Comparison of ENCODE assay signal across 8 cellular contexts in the genomic region with DNA sequence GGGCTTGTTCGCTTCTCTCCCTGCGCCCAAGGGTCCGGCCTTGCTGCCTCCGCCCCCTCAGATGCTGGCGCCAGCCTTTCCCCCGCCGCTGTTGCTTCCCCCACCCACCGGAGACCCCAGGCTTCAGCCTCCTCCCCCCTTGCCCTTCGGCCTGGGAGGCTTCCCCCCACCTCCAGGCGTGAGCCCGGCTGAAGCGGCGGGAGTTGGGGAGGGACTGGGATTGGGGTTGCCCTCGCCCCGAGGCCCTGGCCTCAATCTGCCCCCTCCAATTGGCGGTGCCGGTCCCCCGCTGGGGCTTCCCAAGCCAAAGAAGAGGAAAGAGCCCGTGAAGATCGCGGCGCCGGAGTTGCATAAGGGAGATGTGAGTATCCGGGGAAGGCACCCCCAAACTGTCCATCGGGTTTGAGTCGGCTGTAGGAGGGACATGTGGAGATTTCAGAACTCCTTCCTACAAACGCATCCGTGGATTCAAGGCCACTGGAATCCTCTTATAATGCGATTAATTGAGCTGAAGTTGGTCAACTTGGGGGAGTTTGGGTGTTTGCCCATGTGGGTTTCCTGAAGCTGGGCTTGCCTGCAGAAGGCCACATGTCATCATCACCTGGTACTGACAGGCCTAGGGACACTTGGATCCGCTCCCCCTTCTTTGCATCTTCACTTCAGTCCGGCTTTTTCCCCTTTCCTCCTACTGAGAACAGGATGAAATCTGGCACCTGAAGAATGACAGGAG. TPM values are rescaled to one million over a fixed set of nuclear protein-coding genes. Genes with fewer than 3 reads are reported as not detected.
DNase-seq lines count a peak whose midpoint lies in the region; ATAC-seq and TF ChIP-seq lines count a peak whose summit lies in the region.

No MANE protein-coding gene starts in this region.

- H3K27ac ChIP-seq in mesodermal cell (ENCODE audit: low read depth, low read length, severe bottlenecking) (peak overlapping the region; percentile 67), transverse colon (peak overlapping the region; percentile 89 to 98 (median 94))

- H3K27me3 ChIP-seq in transverse colon = no peaks in the 10 kb centered on the region

- ATAC-seq in GM21825 (IDR thresholded peaks at IDR 0.05; ENCODE audit: unreplicated experiment) = peak; percentile 6

- H3K4me3 ChIP-seq in mesodermal cell (ENCODE audit: extremely low read depth, insufficient read depth, low read length, poor library complexity, severe bottlenecking) = peak overlapping the region; percentile 88
- peak overlapping the region; percentile 70 to 96 (median 94) for H3K4me3 ChIP-seq in transverse colon

- intact Hi-C loops in transverse colon (cut with DNase I; ENCODE audit: low total_unique reads) = no loop called here

- H3K36me3 ChIP-seq in mesodermal cell (ENCODE audit: control insufficient read depth, insufficient read depth, low read length) (peaks cover 26% of the 10 kb centered on the region), transverse colon (peaks cover 0 to 6% (median 1%) of the 10 kb centered on the region in 4 donors)

- no peak for TF ChIP-seq EP300 in transverse colon (IDR thresholded peaks at IDR 0.05; ENCODE audit: low read depth)

- in situ Hi-C loops in transverse colon (cut with MboI; ENCODE audit: low pct_ligation_motif_present in 1 of 4, low pct_unique_long_range_greater_than_20kb in 1 of 4, low sequenced_read_pairs in 3 of 4) = no loop called here

- H3K9me3 ChIP-seq in mesodermal cell (ENCODE audit: control insufficient read depth, low read length) = no peaks in the 10 kb centered on the region
- no peaks in the 10 kb centered on the region for H3K9me3 ChIP-seq in transverse colon

- peak; percentile 49 for DNase-seq in COLO668 (lab: John Stamatoyannopoulos, UW; ENCODE audit: unreplicated experiment)
- peak; percentile 35 for DNase-seq in RPMI8226
- peak; percentile 72 for DNase-seq in ecto neural progenitor cell (ENCODE audit: low spot score)
- peak; percentile 26 for DNase-seq in transverse colon
- no peak for DNase-seq in A172 (ENCODE audit: low spot score)
- no peak for DNase-seq in hippocampal formation (lab: John Stamatoyannopoulos, UW)

- peaks cover 23% of the 10 kb centered on the region for H3K4me1 ChIP-seq in mesodermal cell (ENCODE audit: control insufficient read depth, insufficient read depth, low read length, poor library complexity, severe bottlenecking)
- peaks cover 12 to 58% (median 39%) of the 10 kb centered on the region in 4 donors for H3K4me1 ChIP-seq in transverse colon

- no peak for TF ChIP-seq POLR2A in transverse colon (IDR thresholded peaks at IDR 0.05)

- 0 to 1% methylated on average over 16 to 20 of the region's 31 CpGs for WGBS in mesodermal cell (ENCODE audit: insufficient coverage in 2 of 2), 2 experiments
- WGBS in transverse colon (ENCODE audit: low coverage in 1 of 2), 2 donors = 0% methylated on average over 18 of the region's 31 CpGs; no CpG with 5 or more reads in 1 of the 2 donors

- TF ChIP-seq CTCF in transverse colon (IDR thresholded peaks at IDR 0.05) = no peak

RNA-seq across cellular contexts. Expression of a gene that starts 0.7 kb away (rescaled TPM):
- polyA plus RNA-seq in mesodermal cell (2013, experiment 1 of 2) = 88.8 TPM
- 79.1 TPM for polyA plus RNA-seq in mesodermal cell (2013, experiment 2 of 2)
- 10 to 100 TPM; 15.1 to 69.9 (median 39.4) TPM for total RNA-seq in transverse colon
- 40.3 and 51.5 TPM in 2 replicates for total RNA-seq in A172 (2014; rRNA removed; shearing (Covaris generic))

RNA-seq across cellular contexts. Expression of a gene that starts 16.6 kb away (rescaled TPM):
- 265 TPM for polyA plus RNA-seq in mesodermal cell (2013, experiment 1 of 2)
- polyA plus RNA-seq in mesodermal cell (2013, experiment 2 of 2) = 248 TPM
- 100 to 1,000 TPM; 150 to 204 (median 179) TPM for total RNA-seq in transverse colon
- 430 and 446 TPM in 2 replicates for total RNA-seq in A172 (2014; rRNA removed; shearing (Covaris generic))

RNA-seq across cellular contexts. Expression of a gene that starts 27.2 kb away (rescaled TPM):
- 42.2 TPM for polyA plus RNA-seq in mesodermal cell (2013, experiment 1 of 2)
- polyA plus RNA-seq in mesodermal cell (2013, experiment 2 of 2) = 38.4 TPM
- 10 to 100 TPM in 3 of 4 donors, 1 to 10 TPM in 1; 6.8 to 44.9 (median 37.1) TPM for total RNA-seq in transverse colon
- 133 and 138 TPM in 2 replicates for total RNA-seq in A172 (2014; rRNA removed; shearing (Covaris generic))

RNA-seq across cellular contexts. Expression of a gene that starts 39.5 kb away (rescaled TPM):
- 31.7 TPM for polyA plus RNA-seq in mesodermal cell (2013, experiment 1 of 2)
- 24.1 TPM for polyA plus RNA-seq in mesodermal cell (2013, experiment 2 of 2)
- 10 to 100 TPM; 25.8 to 61.7 (median 33.1) TPM for total RNA-seq in transverse colon
- total RNA-seq in A172 (2014; rRNA removed; shearing (Covaris generic)) = 18.9 and 25.6 TPM in 2 replicates

RNA-seq across cellular contexts. Expression of a gene that starts 39.8 kb away (rescaled TPM):
- polyA plus RNA-seq in mesodermal cell (2013, experiment 1 of 2) = 31.7 TPM
- 24.9 TPM for polyA plus RNA-seq in mesodermal cell (2013, experiment 2 of 2)
- 10 to 100 TPM; 37.4 to 40.8 (median 39.0) TPM for total RNA-seq in transverse colon
- 4.9 and 5.7 TPM in 2 replicates for total RNA-seq in A172 (2014; rRNA removed; shearing (Covaris generic))

Comparison
In these comparisons a context has a peak if more than half of its experiments do, and no peak if none do; other contexts are left out.
1. DNase-seq: peak in COLO668 (single experiment), RPMI8226 (single experiment), ecto neural progenitor cell (single experiment) and transverse colon (single experiment); none in A172 (single experiment) and hippocampal formation (0 of 2).